In the genomic region with DNA sequence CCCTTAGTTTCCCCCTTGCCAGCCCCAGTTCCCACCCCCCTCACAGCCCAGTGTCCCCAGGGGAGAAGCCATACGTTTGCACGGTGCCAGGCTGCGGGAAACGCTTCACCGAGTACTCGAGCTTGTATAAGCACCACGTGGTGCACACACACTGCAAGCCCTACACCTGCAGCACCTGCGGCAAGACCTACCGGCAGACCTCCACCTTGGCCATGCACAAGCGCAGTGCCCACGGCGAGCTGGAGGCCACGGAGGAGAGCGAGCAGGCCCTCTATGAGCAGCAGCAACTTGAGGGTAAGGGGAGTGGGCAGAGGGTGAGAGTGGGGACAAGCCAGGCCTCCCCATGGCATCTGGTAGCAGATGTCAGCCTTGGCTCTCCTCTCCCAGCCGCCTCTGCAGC, we compare ENCODE assay signal across 14 cellular contexts.
"Had no signal": no experiment of that assay in that cellular context is flagged by ENCODE, and none has a peak within 500 bp of the region (broad histone marks: within the 10 kb centered on the region; RNA-seq: fewer than 3 reads in every experiment).

No MANE protein-coding gene starts in this region.

- H3K9me3 Mint-ChIP-seq: activated naive CD4-positive, alpha-beta T cell treated with anti-CD3 and anti-CD28 coated beads, Interleukin-2, amount 50 U/mL, for 24 hours; central memory CD8-positive, alpha-beta T cell; nephron progenitor cell had no signal

- H3K9me3 ChIP-seq: body of pancreas, heart right ventricle, ovary, vagina had no signal

- H3K36me3 ChIP-seq: ovary had no signal

- H3K27me3 ChIP-seq: body of pancreas, heart right ventricle, ovary, vagina had no signal

- H3K27me3 Mint-ChIP-seq: activated naive CD4-positive, alpha-beta T cell treated with anti-CD3 and anti-CD28 coated beads, Interleukin-2, amount 50 U/mL, for 24 hours; central memory CD8-positive, alpha-beta T cell had no signal

- H3K4me3 Mint-ChIP-seq: activated naive CD4-positive, alpha-beta T cell treated with anti-CD3 and anti-CD28 coated beads, Interleukin-2, amount 50 U/mL, for 24 hours; central memory CD8-positive, alpha-beta T cell; nephron progenitor cell had no signal

- H3K27ac Mint-ChIP-seq: activated naive CD4-positive, alpha-beta T cell treated with anti-CD3 and anti-CD28 coated beads, Interleukin-2, amount 50 U/mL, for 24 hours; nephron progenitor cell had no signal

- H3K4me3 ChIP-seq: body of pancreas, heart right ventricle, ovary, vagina had no signal

- ATAC-seq: body of pancreas, heart right ventricle, left lobe of liver had no signal

- H3K27ac ChIP-seq: body of pancreas, heart right ventricle, ovary, vagina had no signal

- DNase-seq: activated CD4-positive, alpha-beta T cell treated with anti-CD3 and anti-CD28 coated beads for 1 hour; body of pancreas; effector memory CD4-positive, alpha-beta T cell; heart right ventricle; islet precursor cell; nephron progenitor cell; ovary; stimulated activated CD4-positive, alpha-beta T cell treated with anti-CD3 and anti-CD28 coated beads, Interleukin-4, amount 100 ng/mL, for 1 hour; stimulated activated CD8-positive, alpha-beta memory T cell treated with anti-CD3 and anti-CD28 coated beads, Interleukin-4, amount 100 ng/mL, for 48 hours; T-helper 9 cell had no signal
